Comparison of ENCODE assay signal across 8 cellular contexts in the genomic region with DNA sequence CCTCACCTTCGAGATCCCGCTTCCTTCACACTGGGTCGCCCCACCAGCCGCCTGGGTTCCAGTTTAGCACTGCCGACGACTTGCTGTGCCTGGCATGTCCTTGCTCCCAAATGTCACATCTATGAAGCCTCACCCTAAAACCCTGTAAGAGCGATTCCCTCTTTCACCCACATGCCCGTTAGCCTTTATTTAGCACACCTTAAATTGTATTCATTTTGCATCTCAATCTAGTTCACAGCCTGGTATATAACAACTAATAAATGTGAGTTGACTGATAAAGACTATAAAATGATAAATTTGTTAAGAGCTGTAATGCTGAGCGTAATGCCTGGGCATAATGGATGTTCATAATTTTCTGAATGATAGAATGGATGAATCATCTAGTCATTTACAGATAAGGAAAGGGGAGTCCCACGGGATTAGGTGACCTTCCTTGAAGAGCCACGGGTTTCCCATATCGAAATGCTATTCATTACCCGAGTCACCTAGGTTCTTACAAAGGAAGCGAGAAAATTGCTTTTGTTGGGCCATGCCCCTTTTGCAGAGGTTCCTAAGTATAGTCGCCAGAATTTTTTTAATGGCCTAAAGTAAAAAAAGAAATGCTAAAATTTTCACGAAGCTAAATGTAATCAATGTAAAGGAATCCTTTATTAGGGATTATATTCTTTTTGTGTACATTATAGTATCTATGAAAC. TPM values are rescaled to one million over a fixed set of nuclear protein-coding genes. Genes with fewer than 3 reads are reported as not detected.
DNase-seq lines count a peak whose midpoint lies in the region; ATAC-seq and TF ChIP-seq lines count a peak whose summit lies in the region.

No MANE protein-coding gene starts in this region.

- H3K27me3 Mint-ChIP-seq in endodermal cell (ENCODE audit: insufficient read depth) (peaks cover 4% of the 10 kb centered on the region), progenitor cell of endocrine pancreas (peaks cover 6% of the 10 kb centered on the region)

- DNase-seq in NCI-H82 (lab: John Stamatoyannopoulos, UW) (peak; percentile 25), NCI-H82 treated with DMSO at 0.1 percent for 48 hours (lab: John Stamatoyannopoulos, UW; ENCODE audit: unreplicated experiment) (no peak), Panc1 (ENCODE audit: low read depth, low spot score) (no peak), endodermal cell (no peak), progenitor cell of endocrine pancreas (ENCODE audit: low spot score, unreplicated experiment) (no peak), C1 segment of cervical spinal cord (lab: John Stamatoyannopoulos, UW) (no peak)
- DNase-seq in stimulated activated CD4-positive, alpha-beta T cell treated with anti-CD3 and anti-CD28 coated beads, Interleukin-4, amount 100 ng/mL, for 24 hours, result no peak

- H3K9me3 ChIP-seq in Panc1 (ENCODE audit: control insufficient read depth, insufficient read depth, low read depth, low read length), result no peaks in the 10 kb centered on the region
- no peaks in the 10 kb centered on the region for H3K9me3 ChIP-seq in endodermal cell (ENCODE audit: control insufficient read depth, low read length)

- H3K36me3 ChIP-seq in Panc1 (ENCODE audit: control insufficient read depth, insufficient read depth, low read length) (no peaks in the 10 kb centered on the region), endodermal cell (ENCODE audit: control insufficient read depth, insufficient read depth, low read length) (peaks cover 17% of the 10 kb centered on the region)

- TF ChIP-seq CTCF in Panc1 (IDR thresholded peaks at IDR 0.05) (no peak), endodermal cell (conservative IDR thresholded peaks at IDR 0.05) (no peak), progenitor cell of endocrine pancreas (IDR thresholded peaks at IDR 0.05; ENCODE audit: unreplicated experiment) (no peak)

- POLR2A ChIA-PET in Panc1 (lab: Charles Lee), result no interaction called here

- peaks cover 2% of the 10 kb centered on the region for H3K9me3 Mint-ChIP-seq in endodermal cell
- H3K9me3 Mint-ChIP-seq in progenitor cell of endocrine pancreas (ENCODE audit: low read depth), result no peaks in the 10 kb centered on the region

- H3K4me3 Mint-ChIP-seq in endodermal cell (peak overlapping the region; percentile 90), progenitor cell of endocrine pancreas (ENCODE audit: low read depth) (peak overlapping the region; percentile 93)

- no peaks in the 10 kb centered on the region for H3K27me3 ChIP-seq in Panc1 (ENCODE audit: control insufficient read depth, insufficient read depth, low read length)
- no peaks in the 10 kb centered on the region for H3K27me3 ChIP-seq in endodermal cell (ENCODE audit: control insufficient read depth, insufficient read depth, low read length, poor library complexity, severe bottlenecking)

- BruUV-seq in Panc1 (replicated peaks; lab: Mats Ljungman, UMichigan), result no TSS peak

- H3K36me3 Mint-ChIP-seq in endodermal cell (ENCODE audit: low read depth) (peaks cover 18% of the 10 kb centered on the region), progenitor cell of endocrine pancreas (ENCODE audit: insufficient read depth) (peaks cover 8% of the 10 kb centered on the region)

- CTCF ChIA-PET in Panc1 (lab: Charles Lee), result no interaction called here

- H3K9ac ChIP-seq in endodermal cell (ENCODE audit: extremely low read depth, low read length, poor library complexity, severe bottlenecking), result peak overlapping the region; percentile 47

- H3K4me1 Mint-ChIP-seq in endodermal cell (peaks cover 36% of the 10 kb centered on the region), progenitor cell of endocrine pancreas (ENCODE audit: low read depth) (peaks cover 21% of the 10 kb centered on the region)

- H3K27ac Mint-ChIP-seq in endodermal cell (peak overlapping the region; percentile 98), progenitor cell of endocrine pancreas (peak overlapping the region; percentile 97)

- in situ Hi-C loops in Panc1 (cut with HindIII; ENCODE audit: low pct_unique_long_range_greater_than_20kb, low sequenced_read_pairs), result no loop called here

- no peak for ATAC-seq in Panc1
- ATAC-seq in GM21367 (IDR thresholded peaks at IDR 0.05; ENCODE audit: unreplicated experiment), result no peak

- H3K4me1 ChIP-seq in Panc1 (ENCODE audit: control insufficient read depth, insufficient read depth, low read length), result no peaks in the 10 kb centered on the region
- peaks cover 5% of the 10 kb centered on the region for H3K4me1 ChIP-seq in endodermal cell (ENCODE audit: control insufficient read depth, insufficient read depth, low read length)

- WGBS in endodermal cell (ENCODE audit: insufficient coverage in 1 of 2, insufficient read length in 1 of 2), 2 experiments, result 10 to 24% methylated on average over 8 to 15 of the region's 16 CpGs

- intact Hi-C loops in Panc1 (cut with micrococcal nuclease; ENCODE audit: unreplicated experiment), result no loop called here

- H3K27ac ChIP-seq in Panc1 (ENCODE audit: low read length), result peak overlapping the region; percentile 12; the same call in 1 of the 2 replicates
- no peak overlapping the region for H3K27ac ChIP-seq in endodermal cell (ENCODE audit: low read depth, low read length)

- H3K4me3 ChIP-seq in Panc1 (ENCODE audit: low read depth in 2 of 2, low read length in 2 of 2), result peak overlapping the region; percentile 56 to 64
- H3K4me3 ChIP-seq in endodermal cell (ENCODE audit: low read length), result peak overlapping the region; percentile 91

RNA-seq across cellular contexts. Expression of a gene that starts 1.1 kb away (rescaled TPM):
- 14.7 TPM for total RNA-seq in Panc1 (2021; ENCODE audit: unreplicated experiment)
- polyA plus RNA-seq in Panc1 (2012; ENCODE audit: insufficient read length), result 7.1 TPM
- 100 to 1,000 TPM; 133 to 220 TPM for total RNA-seq in endodermal cell
- 128 TPM for polyA plus RNA-seq in endodermal cell (2013, experiment 1 of 2)
- 136 TPM for polyA plus RNA-seq in endodermal cell (2013, experiment 2 of 2)
- total RNA-seq in progenitor cell of endocrine pancreas, result 82.2 and 82.6 TPM in 2 replicates
